8 cellular contexts compared by ENCODE assay signal in genomic region chr12:27142102-27142721, GRCh38. TPM values are rescaled to one million over a fixed set of nuclear protein-coding genes. Genes with fewer than 3 reads are reported as not detected.
A peak's percentile ranks its signal among the peaks of the same experiment; 100 is the strongest.
DNase-seq lines count a peak whose midpoint lies in the region; ATAC-seq, FAIRE-seq and TF ChIP-seq lines count a peak whose summit lies in the region.

No MANE protein-coding gene starts in this region.

- H3K4me3 Mint-ChIP-seq in mesothelial cell of epicardium, result no peak overlapping the region

- ATAC-seq in HG03439 (IDR thresholded peaks at IDR 0.05; ENCODE audit: unreplicated experiment), result no peak

- H3K27me3 Mint-ChIP-seq in mesothelial cell of epicardium (ENCODE audit: low read depth), result no peaks in the 10 kb centered on the region

- H3K4me1 ChIP-seq in BE2C, result no peaks in the 10 kb centered on the region

- H3K27ac Mint-ChIP-seq in mesothelial cell of epicardium, result no peak overlapping the region

- no peaks in the 10 kb centered on the region for H3K4me1 Mint-ChIP-seq in mesothelial cell of epicardium

- H3K27me3 ChIP-seq in BE2C, result peaks cover 5% of the 10 kb centered on the region

- peak; percentile 97 for TF ChIP-seq CTCF in BE2C (IDR thresholded peaks at IDR 0.05; ENCODE audit: low read depth, low read length)
- TF ChIP-seq CTCF in GM20000 (IDR thresholded peaks at IDR 0.05; ENCODE audit: extremely low read depth, missing control alignments), result peak; percentile 68
- TF ChIP-seq CTCF in mesothelial cell of epicardium (IDR thresholded peaks at IDR 0.05; ENCODE audit: unreplicated experiment), result peak; percentile 77

- H3K9me3 Mint-ChIP-seq in mesothelial cell of epicardium, result no peaks in the 10 kb centered on the region

- H3K9me3 ChIP-seq in BE2C, result no peaks in the 10 kb centered on the region

- H3K36me3 ChIP-seq in BE2C, result no peaks in the 10 kb centered on the region

- H3K4me3 ChIP-seq in BE2C (ENCODE audit: low read depth, low read length), result no peak overlapping the region

- peak; percentile 50 for FAIRE-seq in endometrium (lab: Jason Lieb, UNC)

- peaks cover 1% of the 10 kb centered on the region for H3K36me3 Mint-ChIP-seq in mesothelial cell of epicardium

- peak; percentile 71 for DNase-seq in BE2C
- DNase-seq in GM20000 (ENCODE audit: low spot score), result peak; percentile 45
- peak; percentile 72 for DNase-seq in NCI-H2196 treated with DMSO at 0.1 percent for 48 hours (lab: John Stamatoyannopoulos, UW; ENCODE audit: unreplicated experiment)
- peak; percentile 20 for DNase-seq in activated CD4-positive, CD25-positive, alpha-beta regulatory T cell treated with anti-CD3 and anti-CD28 coated beads, Interleukin-2, amount 50 U/mL, for 16 hours (ENCODE audit: low read depth, low spot score)
- DNase-seq in mesothelial cell of epicardium (ENCODE audit: low spot score in 2 of 2, unreplicated experiment in 2 of 2), result peak in 1 of 2 experiments; percentile 51
- DNase-seq in superior temporal gyrus (ENCODE audit: extremely low spot score), result peak; percentile 84

RNA-seq across cellular contexts. Expression of gene C12orf71, which starts 59.8 kb away (rescaled TPM):
- not detected for polyA plus RNA-seq in BE2C (2012; ENCODE audit: insufficient read depth, insufficient read length, low read depth)
- total RNA-seq in mesothelial cell of epicardium, result not detected in 3 replicates
